ENCODE assay signal across 11 cellular contexts in the genomic region with DNA sequence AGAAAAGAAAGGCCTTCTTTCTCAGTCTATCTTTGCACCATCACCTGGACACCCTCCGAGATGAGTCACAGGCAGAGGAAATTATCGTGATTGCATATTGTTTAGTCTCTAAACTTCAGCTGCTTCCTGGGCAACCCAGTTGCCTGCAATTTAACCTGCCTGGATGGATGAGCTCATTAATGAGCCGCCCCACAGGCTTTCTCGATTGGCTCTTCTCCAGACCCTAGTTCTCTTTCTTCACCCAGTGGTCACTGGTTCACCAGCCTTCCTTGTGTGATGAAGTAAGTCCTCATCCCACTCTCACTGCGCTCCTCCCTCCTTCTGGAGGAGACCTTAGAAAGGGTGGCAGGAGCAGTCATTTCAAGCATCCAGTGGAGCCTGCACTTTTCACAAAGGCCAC.
DNase-seq lines count a peak whose midpoint lies in the region; ATAC-seq and TF ChIP-seq lines count a peak whose summit lies in the region.
"Had no signal": no experiment of that assay in that cellular context is flagged by ENCODE, and none has a peak within 500 bp of the region (broad histone marks: within the 10 kb centered on the region; RNA-seq: fewer than 3 reads in every experiment).

No MANE protein-coding gene starts in this region.

- peak; percentile 88 for ATAC-seq in SK-N-SH treated with all-trans-retinoic acid at 6 μM for 48 hours
- ATAC-seq in GM21367 (IDR thresholded peaks at IDR 0.05; ENCODE audit: unreplicated experiment), result no peak
- no peak for ATAC-seq in GM21381 (IDR thresholded peaks at IDR 0.05; ENCODE audit: unreplicated experiment)
- no peak for ATAC-seq in HG03280 (IDR thresholded peaks at IDR 0.05; ENCODE audit: unreplicated experiment)
- ATAC-seq: CD8-positive, alpha-beta T cell had no signal

- DNase-seq in A172 (ENCODE audit: low spot score) (peak; percentile 84), HK-2 (ENCODE audit: unreplicated experiment) (peak; percentile 71), glomerular endothelial cell (ENCODE audit: extremely low read depth, low read depth, low spot score) (peak; percentile 61)
- DNase-seq in activated CD4-positive, alpha-beta T cell treated with anti-CD3 and anti-CD28 coated beads, Interleukin-2, amount 50 U/mL, for 48 hours, result no peak
- DNase-seq: activated CD4-positive, alpha-beta T cell treated with anti-CD3 and anti-CD28 coated beads, Interleukin-2, amount 50 U/mL, for 1 hour; CD8-positive, alpha-beta T cell; NCI-H1694 had no signal

TF ChIP-seq in SK-N-SH treated with all-trans-retinoic acid at 6 μM for 48 hours, 23 proteins besides CTCF, POLR2A, EP300 and RAD21:
- TF ChIP-seq, protein P1, sequence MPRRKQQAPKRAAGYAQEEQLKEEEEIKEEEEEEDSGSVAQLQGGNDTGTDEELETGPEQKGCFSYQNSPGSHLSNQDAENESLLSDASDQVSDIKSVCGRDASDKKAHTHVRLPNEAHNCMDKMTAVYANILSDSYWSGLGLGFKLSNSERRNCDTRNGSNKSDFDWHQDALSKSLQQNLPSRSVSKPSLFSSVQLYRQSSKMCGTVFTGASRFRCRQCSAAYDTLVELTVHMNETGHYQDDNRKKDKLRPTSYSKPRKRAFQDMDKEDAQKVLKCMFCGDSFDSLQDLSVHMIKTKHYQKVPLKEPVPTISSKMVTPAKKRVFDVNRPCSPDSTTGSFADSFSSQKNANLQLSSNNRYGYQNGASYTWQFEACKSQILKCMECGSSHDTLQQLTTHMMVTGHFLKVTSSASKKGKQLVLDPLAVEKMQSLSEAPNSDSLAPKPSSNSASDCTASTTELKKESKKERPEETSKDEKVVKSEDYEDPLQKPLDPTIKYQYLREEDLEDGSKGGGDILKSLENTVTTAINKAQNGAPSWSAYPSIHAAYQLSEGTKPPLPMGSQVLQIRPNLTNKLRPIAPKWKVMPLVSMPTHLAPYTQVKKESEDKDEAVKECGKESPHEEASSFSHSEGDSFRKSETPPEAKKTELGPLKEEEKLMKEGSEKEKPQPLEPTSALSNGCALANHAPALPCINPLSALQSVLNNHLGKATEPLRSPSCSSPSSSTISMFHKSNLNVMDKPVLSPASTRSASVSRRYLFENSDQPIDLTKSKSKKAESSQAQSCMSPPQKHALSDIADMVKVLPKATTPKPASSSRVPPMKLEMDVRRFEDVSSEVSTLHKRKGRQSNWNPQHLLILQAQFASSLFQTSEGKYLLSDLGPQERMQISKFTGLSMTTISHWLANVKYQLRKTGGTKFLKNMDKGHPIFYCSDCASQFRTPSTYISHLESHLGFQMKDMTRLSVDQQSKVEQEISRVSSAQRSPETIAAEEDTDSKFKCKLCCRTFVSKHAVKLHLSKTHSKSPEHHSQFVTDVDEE (CRISPR knock-in tag; IDR thresholded peaks at IDR 0.05), result no peak
- no peak for TF ChIP-seq ESRRG (CRISPR knock-in tag; IDR thresholded peaks at IDR 0.05)
- no peak for TF ChIP-seq ZFP30 (CRISPR knock-in tag; IDR thresholded peaks at IDR 0.05)
- TF ChIP-seq, protein P2, sequence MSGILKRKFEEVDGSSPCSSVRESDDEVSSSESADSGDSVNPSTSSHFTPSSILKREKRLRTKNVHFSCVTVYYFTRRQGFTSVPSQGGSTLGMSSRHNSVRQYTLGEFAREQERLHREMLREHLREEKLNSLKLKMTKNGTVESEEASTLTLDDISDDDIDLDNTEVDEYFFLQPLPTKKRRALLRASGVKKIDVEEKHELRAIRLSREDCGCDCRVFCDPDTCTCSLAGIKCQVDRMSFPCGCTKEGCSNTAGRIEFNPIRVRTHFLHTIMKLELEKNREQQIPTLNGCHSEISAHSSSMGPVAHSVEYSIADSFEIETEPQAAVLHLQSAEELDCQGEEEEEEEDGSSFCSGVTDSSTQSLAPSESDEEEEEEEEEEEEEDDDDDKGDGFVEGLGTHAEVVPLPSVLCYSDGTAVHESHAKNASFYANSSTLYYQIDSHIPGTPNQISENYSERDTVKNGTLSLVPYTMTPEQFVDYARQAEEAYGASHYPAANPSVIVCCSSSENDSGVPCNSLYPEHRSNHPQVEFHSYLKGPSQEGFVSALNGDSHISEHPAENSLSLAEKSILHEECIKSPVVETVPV (CRISPR knock-in tag; IDR thresholded peaks at IDR 0.05), result no peak
- TF ChIP-seq, protein P3, sequence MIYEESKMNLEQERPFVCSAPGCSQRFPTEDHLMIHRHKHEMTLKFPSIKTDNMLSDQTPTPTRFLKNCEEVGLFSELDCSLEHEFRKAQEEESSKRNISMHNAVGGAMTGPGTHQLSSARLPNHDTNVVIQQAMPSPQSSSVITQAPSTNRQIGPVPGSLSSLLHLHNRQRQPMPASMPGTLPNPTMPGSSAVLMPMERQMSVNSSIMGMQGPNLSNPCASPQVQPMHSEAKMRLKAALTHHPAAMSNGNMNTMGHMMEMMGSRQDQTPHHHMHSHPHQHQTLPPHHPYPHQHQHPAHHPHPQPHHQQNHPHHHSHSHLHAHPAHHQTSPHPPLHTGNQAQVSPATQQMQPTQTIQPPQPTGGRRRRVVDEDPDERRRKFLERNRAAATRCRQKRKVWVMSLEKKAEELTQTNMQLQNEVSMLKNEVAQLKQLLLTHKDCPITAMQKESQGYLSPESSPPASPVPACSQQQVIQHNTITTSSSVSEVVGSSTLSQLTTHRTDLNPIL (CRISPR knock-in tag; IDR thresholded peaks at IDR 0.05; ENCODE audit: low read depth), result no peak
- no peak for TF ChIP-seq TOX (CRISPR knock-in tag; IDR thresholded peaks at IDR 0.05; ENCODE audit: borderline replicate concordance)
- TF ChIP-seq ZFP3 (CRISPR knock-in tag; IDR thresholded peaks at IDR 0.05), result no peak
- TF ChIP-seq TCF4 (CRISPR knock-in tag; IDR thresholded peaks at IDR 0.05; ENCODE audit: borderline replicate concordance), result no peak

Comparison
In these comparisons a context has a peak if more than half of its experiments do, and no peak if none do; other contexts are left out.
1. DNase-seq: peak in A172 (single experiment), HK-2 (single experiment) and glomerular endothelial cell (single experiment); none in activated CD4-positive, alpha-beta T cell treated with anti-CD3 and anti-CD28 coated beads, Interleukin-2, amount 50 U/mL, for 48 hours (0 of 2).